ENCODE assay signal across 1 cellular context in genomic region chr1:1013105-1013921, GRCh38.
TF ChIP-seq lines count a peak whose summit lies in the region.

Gene ISG15, plus strand, starts transcription at chr1:1013497. Its CDS starts 77 bp downstream, at chr1:1013574.

TF ChIP-seq in HepG2, 621 proteins besides CTCF, POLR2A, EP300 and RAD21 (continued from another document and continues in another):
- no peak for TF ChIP-seq GPBP1L1 (CRISPR knock-in tag; IDR thresholded peaks at IDR 0.05)
- TF ChIP-seq MYC (CRISPR knock-in tag; IDR thresholded peaks at IDR 0.05; ENCODE audit: borderline replicate concordance): peak; percentile 17; the same call in 1 of the 2 replicates
- peak; percentile 73; the same call in 1 of the 2 replicates for TF ChIP-seq ZSCAN31 (CRISPR knock-in tag; IDR thresholded peaks at IDR 0.05; ENCODE audit: low read depth)
- no peak for TF ChIP-seq RBM22 (optimal IDR thresholded peaks at IDR 0.05; ENCODE audit: low read length)
- no peak for TF ChIP-seq ZBTB21 (CRISPR knock-in tag; IDR thresholded peaks at IDR 0.05)
- TF ChIP-seq ATF7-NPFF (CRISPR knock-in tag; IDR thresholded peaks at IDR 0.05; ENCODE audit: low read depth): no peak; the same call in 1 of the 2 replicates
- TF ChIP-seq SALL2 (CRISPR knock-in tag; IDR thresholded peaks at IDR 0.05): no peak
- peak; percentile 38; the same call in 1 of the 2 replicates for TF ChIP-seq MNT (IDR thresholded peaks at IDR 0.05)
- no peak for TF ChIP-seq RFX5 (IDR thresholded peaks at IDR 0.05; ENCODE audit: low read depth, low read length)
- no peak for TF ChIP-seq YEATS4 (CRISPR knock-in tag; IDR thresholded peaks at IDR 0.05; ENCODE audit: borderline replicate concordance)
- TF ChIP-seq TIGD3 (CRISPR knock-in tag; IDR thresholded peaks at IDR 0.05; ENCODE audit: borderline replicate concordance): no peak
- no peak for TF ChIP-seq MYNN (CRISPR knock-in tag; IDR thresholded peaks at IDR 0.05; ENCODE audit: low read depth)
- 0 out of 2 replicates have a peak, but pooled peaks have one; percentile 50 for TF ChIP-seq KLF11 (CRISPR knock-in tag; IDR thresholded peaks at IDR 0.05)
- peak; percentile 45 for TF ChIP-seq HNRNPLL (IDR thresholded peaks at IDR 0.05; ENCODE audit: low read depth, low read length, poor library complexity, severe bottlenecking)
- no peak for TF ChIP-seq GTF2F1 (IDR thresholded peaks at IDR 0.05; ENCODE audit: low read length)
- 0 out of 2 replicates have a peak, but pooled peaks have one; percentile 36 for TF ChIP-seq ZNF546 (CRISPR knock-in tag; conservative IDR thresholded peaks at IDR 0.05)
- TF ChIP-seq IKZF5 (CRISPR knock-in tag; IDR thresholded peaks at IDR 0.05): no peak; the same call in 1 of the 2 replicates
- peak; percentile 85 for TF ChIP-seq DR1 (CRISPR knock-in tag; IDR thresholded peaks at IDR 0.05)
- peak; percentile 87; the same call in 1 of the 2 replicates for TF ChIP-seq ZNF788 (CRISPR knock-in tag; IDR thresholded peaks at IDR 0.05; ENCODE audit: borderline replicate concordance)
- TF ChIP-seq ZIK1 (CRISPR knock-in tag; IDR thresholded peaks at IDR 0.05; ENCODE audit: borderline replicate concordance, low read depth): no peak
- TF ChIP-seq PRMT3 (CRISPR knock-in tag; IDR thresholded peaks at IDR 0.05; ENCODE audit: borderline replicate concordance, low read depth): 0 out of 2 replicates have a peak, but pooled peaks have one; percentile 57
- no peak for TF ChIP-seq SIX1 (CRISPR knock-in tag; IDR thresholded peaks at IDR 0.05; ENCODE audit: borderline replicate concordance)
- TF ChIP-seq BCLAF1 (IDR thresholded peaks at IDR 0.05): no peak
- TF ChIP-seq TCF7L2 (IDR thresholded peaks at IDR 0.05; ENCODE audit: low read depth, low read length): no peak
- TF ChIP-seq ZNF883 (CRISPR knock-in tag; IDR thresholded peaks at IDR 0.05; ENCODE audit: not compliant biosample characterization): peak; percentile 82
- no peak for TF ChIP-seq ETV6 (CRISPR knock-in tag; conservative IDR thresholded peaks at IDR 0.05)
- no peak for TF ChIP-seq MAFK (conservative IDR thresholded peaks at IDR 0.05 in 1 of 2, IDR thresholded peaks at IDR 0.05 in 1 of 2; ENCODE audit: low read length in 2 of 2)
- TF ChIP-seq ZSCAN22 (CRISPR knock-in tag; IDR thresholded peaks at IDR 0.05): no peak
- no peak for TF ChIP-seq ZNF674 (CRISPR knock-in tag; IDR thresholded peaks at IDR 0.05; ENCODE audit: low read depth)
- no peak for TF ChIP-seq ZNF792 (CRISPR knock-in tag; IDR thresholded peaks at IDR 0.05)
- no peak for TF ChIP-seq JUNB (CRISPR knock-in tag; IDR thresholded peaks at IDR 0.05; ENCODE audit: borderline replicate concordance)
- TF ChIP-seq ARHGAP35 (CRISPR knock-in tag; IDR thresholded peaks at IDR 0.05; ENCODE audit: borderline replicate concordance): no peak
- TF ChIP-seq NR2F6 (IDR thresholded peaks at IDR 0.05): no peak
- TF ChIP-seq NR2F6 (CRISPR knock-in tag; IDR thresholded peaks at IDR 0.05): no peak; the same call in 1 of the 2 replicates
- TF ChIP-seq ARID3A (IDR thresholded peaks at IDR 0.05; ENCODE audit: low read depth, low read length): no peak
- TF ChIP-seq ZMAT3 (CRISPR knock-in tag; conservative IDR thresholded peaks at IDR 0.05): peak; percentile 53; the same call in 1 of the 2 replicates
- TF ChIP-seq IRX3 (CRISPR knock-in tag; IDR thresholded peaks at IDR 0.05; ENCODE audit: borderline replicate concordance, low read depth): no peak
- TF ChIP-seq ARID5B (CRISPR knock-in tag; IDR thresholded peaks at IDR 0.05): peak; percentile 28; the same call in 1 of the 2 replicates
- no peak for TF ChIP-seq MZF1 (CRISPR knock-in tag; IDR thresholded peaks at IDR 0.05; ENCODE audit: borderline replicate concordance)
- TF ChIP-seq KLF12 (CRISPR knock-in tag; IDR thresholded peaks at IDR 0.05; ENCODE audit: borderline replicate concordance): no peak
- no peak for TF ChIP-seq ZNF572 (CRISPR knock-in tag; IDR thresholded peaks at IDR 0.05)
- TF ChIP-seq TCF7 (IDR thresholded peaks at IDR 0.05; ENCODE audit: low read depth): no peak
- no peak for TF ChIP-seq MIER2 (CRISPR knock-in tag; IDR thresholded peaks at IDR 0.05)
- TF ChIP-seq E2F5 (CRISPR knock-in tag; conservative IDR thresholded peaks at IDR 0.05): no peak
- no peak; the same call in 1 of the 2 replicates for TF ChIP-seq THYN1 (CRISPR knock-in tag; IDR thresholded peaks at IDR 0.05; ENCODE audit: borderline replicate concordance, low read depth)
- no peak for TF ChIP-seq ZNF138 (CRISPR knock-in tag; IDR thresholded peaks at IDR 0.05; ENCODE audit: low read depth)
- TF ChIP-seq NRL (CRISPR knock-in tag; IDR thresholded peaks at IDR 0.05; ENCODE audit: borderline replicate concordance): 0 out of 2 replicates have a peak, but pooled peaks have one; percentile 29
- no peak for TF ChIP-seq RORA (CRISPR knock-in tag; IDR thresholded peaks at IDR 0.05)
- no peak for TF ChIP-seq GLMP (CRISPR knock-in tag; IDR thresholded peaks at IDR 0.05; ENCODE audit: borderline replicate concordance)
- peak; percentile 75; the same call in 1 of the 2 replicates for TF ChIP-seq MEIS1 (CRISPR knock-in tag; IDR thresholded peaks at IDR 0.05; ENCODE audit: borderline replicate concordance)
- no peak for TF ChIP-seq ZFP62 (CRISPR knock-in tag; IDR thresholded peaks at IDR 0.05)
- no peak for TF ChIP-seq FOSL1 (CRISPR knock-in tag; IDR thresholded peaks at IDR 0.05; ENCODE audit: borderline replicate concordance)
- TF ChIP-seq HNRNPK (IDR thresholded peaks at IDR 0.05; ENCODE audit: low read depth, low read length, poor library complexity, severe bottlenecking): no peak
- no peak for TF ChIP-seq ZNF530 (CRISPR knock-in tag; IDR thresholded peaks at IDR 0.05; ENCODE audit: low read depth)
- no peak for TF ChIP-seq ZNF136 (CRISPR knock-in tag; IDR thresholded peaks at IDR 0.05; ENCODE audit: low read depth)
- TF ChIP-seq ZNF251 (CRISPR knock-in tag; IDR thresholded peaks at IDR 0.05): no peak
